In the genomic region with DNA sequence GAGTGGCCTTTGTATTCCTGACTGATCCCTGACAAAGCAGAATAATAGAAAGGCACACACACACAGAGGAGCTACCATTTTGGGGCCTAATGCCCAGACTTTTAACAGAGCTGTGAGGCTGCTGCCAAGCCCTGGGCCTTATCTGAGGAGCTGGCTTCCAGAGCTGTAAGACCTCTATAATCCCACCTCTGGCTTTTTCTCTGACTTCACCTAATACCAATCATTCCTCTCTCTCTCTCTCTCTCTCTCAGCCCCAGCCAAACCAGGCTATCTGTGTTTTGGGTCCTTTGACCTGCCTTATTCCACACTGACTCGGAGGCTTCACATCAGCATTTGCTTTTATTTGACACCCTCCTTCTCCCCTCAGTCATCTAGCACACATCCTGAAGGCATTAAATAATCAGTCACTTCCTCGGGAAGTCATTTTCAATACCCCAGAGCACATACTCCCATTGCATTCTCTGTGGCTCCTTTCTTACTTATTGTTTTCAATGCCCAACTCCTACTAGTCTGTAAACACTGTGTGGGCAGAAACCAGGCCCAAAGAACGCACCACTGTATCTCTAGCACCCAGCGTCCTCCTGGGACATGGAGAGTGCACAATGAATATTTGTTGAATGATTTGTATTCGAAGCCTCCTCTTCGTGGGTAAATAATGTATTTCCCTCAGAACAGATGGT, we compare ENCODE assay signal across 28 cellular contexts. TPM values are rescaled to one million over a fixed set of nuclear protein-coding genes. Genes with fewer than 3 reads are reported as not detected.
A peak's percentile ranks its signal among the peaks of the same experiment; 100 is the strongest.
DNase-seq lines count a peak whose midpoint lies in the region; ATAC-seq and TF ChIP-seq lines count a peak whose summit lies in the region.
"Had no signal": no experiment of that assay in that cellular context is flagged by ENCODE, and none has a peak within 500 bp of the region (broad histone marks: within the 10 kb centered on the region; RNA-seq: fewer than 3 reads in every experiment).

No MANE protein-coding gene starts in this region.

- no peak overlapping the region for H2AK5ac ChIP-seq in mesendoderm (ENCODE audit: low read length)

- no peak overlapping the region for H2BK120ac ChIP-seq in mesendoderm (ENCODE audit: low read depth, low read length)

- no peak overlapping the region for H2BK15ac ChIP-seq in mesendoderm (replicated peaks; ENCODE audit: low read depth)

- no peak overlapping the region for H3K27ac ChIP-seq in mesendoderm (ENCODE audit: low read depth, low read length)
- H3K27ac ChIP-seq in smooth muscle cell (ENCODE audit: low read depth), result peak overlapping the region; percentile 60
- no peak overlapping the region for H3K27ac ChIP-seq in gastroesophageal sphincter
- H3K27ac ChIP-seq in esophagus muscularis mucosa (replicated peaks in 1 of 4), result no peak overlapping the region
- H3K27ac ChIP-seq: prostate gland, thoracic aorta, vagina had no signal

- no peak overlapping the region for H3K4me2 ChIP-seq in mesendoderm (ENCODE audit: low read length)
- H3K4me2 ChIP-seq in smooth muscle cell, result peak overlapping the region; percentile 15

- TF ChIP-seq POLR2A in gastroesophageal sphincter (IDR thresholded peaks at IDR 0.05) (no peak), esophagus muscularis mucosa (IDR thresholded peaks at IDR 0.05; ENCODE audit: low read depth) (no peak)

- H3K36me3 Mint-ChIP-seq in chondrocyte (ENCODE audit: low read depth), result no peaks in the 10 kb centered on the region
- H3K36me3 Mint-ChIP-seq: memory B cell, natural killer cell, T-cell had no signal

- H2BK5ac ChIP-seq in mesendoderm (ENCODE audit: low read length), result no peak overlapping the region

- no peak overlapping the region for H3K4me3 Mint-ChIP-seq in chondrocyte (ENCODE audit: unreplicated experiment)
- H3K4me3 Mint-ChIP-seq: activated CD4-positive, alpha-beta T cell treated with anti-CD3 and anti-CD28 coated beads for 36 hours; activated T-cell treated with anti-CD3 and anti-CD28 coated beads, Interleukin-2, amount 50 U/mL, for 4 hours; CD4-positive, alpha-beta T cell; HFFc6; memory B cell; natural killer cell; T-cell had no signal

- no peaks in the 10 kb centered on the region for H3K36me3 ChIP-seq in MG63
- H3K36me3 ChIP-seq in mesendoderm (ENCODE audit: control insufficient read depth, insufficient read depth, low read length), result no peaks in the 10 kb centered on the region
- H3K36me3 ChIP-seq in smooth muscle cell (ENCODE audit: low read depth), result no peaks in the 10 kb centered on the region
- H3K36me3 ChIP-seq in gastroesophageal sphincter, result no peaks in the 10 kb centered on the region
- H3K36me3 ChIP-seq in esophagus muscularis mucosa, result no peaks in the 10 kb centered on the region
- H3K36me3 ChIP-seq: prostate gland, thoracic aorta, vagina had no signal

- H2AFZ ChIP-seq in smooth muscle cell (ENCODE audit: low read depth), result peak overlapping the region; percentile 3

- H3K79me2 ChIP-seq in mesendoderm (ENCODE audit: control insufficient read depth, insufficient read depth, low read length) (no peaks in the 10 kb centered on the region), smooth muscle cell (ENCODE audit: low read depth) (no peaks in the 10 kb centered on the region)

- no peak for TF ChIP-seq EP300 in gastroesophageal sphincter (IDR thresholded peaks at IDR 0.05)
- TF ChIP-seq EP300 in esophagus muscularis mucosa (IDR thresholded peaks at IDR 0.05), result no peak

- H3K4ac ChIP-seq in mesendoderm (ENCODE audit: low read depth, low read length), result no peak overlapping the region

- no peaks in the 10 kb centered on the region for H3K27me3 ChIP-seq in MG63
- H3K27me3 ChIP-seq in mesendoderm (ENCODE audit: insufficient read depth, low read length, poor library complexity), result no peaks in the 10 kb centered on the region
- no peaks in the 10 kb centered on the region for H3K27me3 ChIP-seq in smooth muscle cell (ENCODE audit: low read depth)
- no peaks in the 10 kb centered on the region for H3K27me3 ChIP-seq in gastroesophageal sphincter
- peaks cover 0 to 1% (median 0%) of the 10 kb centered on the region in 4 donors for H3K27me3 ChIP-seq in esophagus muscularis mucosa
- H3K27me3 ChIP-seq: vagina had no signal

- H3K9ac ChIP-seq in mesendoderm (ENCODE audit: low read length) (no peak overlapping the region), smooth muscle cell (ENCODE audit: low read depth) (no peak overlapping the region)

- H3K79me1 ChIP-seq in mesendoderm (ENCODE audit: low read length), result no peaks in the 10 kb centered on the region

- TF ChIP-seq CTCF in chondrocyte (IDR thresholded peaks at IDR 0.05) (no peak), smooth muscle cell (IDR thresholded peaks at IDR 0.05; ENCODE audit: borderline replicate concordance, insufficient read depth, poor library complexity, severe bottlenecking) (no peak), gastroesophageal sphincter (IDR thresholded peaks at IDR 0.05) (no peak), esophagus muscularis mucosa (IDR thresholded peaks at IDR 0.05) (no peak)

- no peaks in the 10 kb centered on the region for H3K9me3 Mint-ChIP-seq in chondrocyte (ENCODE audit: low read depth)
- H3K9me3 Mint-ChIP-seq: activated T-cell treated with anti-CD3 and anti-CD28 coated beads, Interleukin-2, amount 50 U/mL, for 4 hours; CD4-positive, alpha-beta T cell; HFFc6; natural killer cell; T-cell had no signal

- H3K27ac Mint-ChIP-seq in chondrocyte (ENCODE audit: unreplicated experiment), result peak overlapping the region; percentile 11
- H3K27ac Mint-ChIP-seq: activated CD4-positive, alpha-beta T cell treated with anti-CD3 and anti-CD28 coated beads for 36 hours; CD4-positive, alpha-beta T cell; HFFc6; memory B cell; natural killer cell; T-cell had no signal

- intact Hi-C loops in esophagus muscularis mucosa (cut with DNase I), result no loop called here

- H3K4me3 ChIP-seq in MG63 (no peak overlapping the region), mesendoderm (ENCODE audit: low read length) (no peak overlapping the region), smooth muscle cell (no peak overlapping the region), gastroesophageal sphincter (no peak overlapping the region), esophagus muscularis mucosa (no peak overlapping the region)
- H3K4me3 ChIP-seq: prostate gland, thoracic aorta, vagina had no signal

- no peak for ATAC-seq in gastroesophageal sphincter
- ATAC-seq: activated CD4-positive, alpha-beta T cell treated with anti-CD3 and anti-CD28 coated beads for 36 hours; activated T-cell treated with anti-CD3 and anti-CD28 coated beads, Interleukin-2, amount 50 U/mL, for 4 hours; esophagus mucosa; left cardiac atrium; natural killer cell; T-cell had no signal

- H3K9me3 ChIP-seq in MG63 (peaks cover 2% of the 10 kb centered on the region; the same call in 1 of the 2 replicates), smooth muscle cell (replicated peaks; ENCODE audit: low read depth) (no peaks in the 10 kb centered on the region), gastroesophageal sphincter (no peaks in the 10 kb centered on the region), esophagus muscularis mucosa (no peaks in the 10 kb centered on the region)
- H3K9me3 ChIP-seq: prostate gland, thoracic aorta, vagina had no signal

- peaks cover 7% of the 10 kb centered on the region for H3K4me1 Mint-ChIP-seq in chondrocyte (ENCODE audit: low read depth)
- H3K4me1 Mint-ChIP-seq: activated CD4-positive, alpha-beta T cell treated with anti-CD3 and anti-CD28 coated beads for 36 hours; memory B cell; natural killer cell; T-cell had no signal

- no CpG with 5 or more reads among the region's 6 CpGs for WGBS in mesendoderm (ENCODE audit: extremely low coverage, insufficient coverage, low lambda C conversion rate)
- 31% methylated on average over 6 of the region's 6 CpGs for WGBS in smooth muscle cell (ENCODE audit: low lambda C conversion rate)
- 58 to 59% methylated on average over 2 to 6 of the region's 6 CpGs for WGBS in gastroesophageal sphincter (ENCODE audit: low coverage in 1 of 2), 2 donors
- 76% methylated on average over 6 of the region's 6 CpGs for WGBS in esophagus muscularis mucosa

- H4K8ac ChIP-seq in mesendoderm (ENCODE audit: low read depth, low read length), result no peak overlapping the region

- H3K18ac ChIP-seq in mesendoderm (ENCODE audit: low read length), result no peak overlapping the region

- no peak overlapping the region for H4K5ac ChIP-seq in mesendoderm (ENCODE audit: low read length)

- no peak overlapping the region for H3K56ac ChIP-seq in mesendoderm (ENCODE audit: low read length)

- H4K20me1 ChIP-seq in smooth muscle cell (ENCODE audit: low read depth), result no peaks in the 10 kb centered on the region

- H3F3A ChIP-seq in smooth muscle cell (ENCODE audit: low read depth), result no peaks in the 10 kb centered on the region

- DNase-seq in MG63, result peak; percentile 66
- no peak for DNase-seq in chondrocyte (ENCODE audit: low spot score)
- DNase-seq in mesendoderm, result peak; percentile 85
- no peak for DNase-seq in smooth muscle cell (lab: John Stamatoyannopoulos, UW; ENCODE audit: unreplicated experiment)
- no peak for DNase-seq in esophagus muscularis mucosa (ENCODE audit: extremely low spot score)
- no peak for DNase-seq in midbrain (lab: John Stamatoyannopoulos, UW)
- DNase-seq: activated CD4-positive, alpha-beta T cell treated with anti-CD3 and anti-CD28 coated beads for 36 hours; activated naive CD4-positive, alpha-beta T cell treated with anti-CD3 and anti-CD28 coated beads, Interleukin-2, amount 50 U/mL, for 16 hours; activated T-cell treated with anti-CD3 and anti-CD28 coated beads, Interleukin-2, amount 50 U/mL, for 4 hours; aorta; CD4-positive, alpha-beta T cell; effector CD8-positive, alpha-beta T cell; glutamatergic neuron; HFFc6; Kasumi-1; left cardiac atrium; natural killer cell; NCI-H1048; NCI-H345; SHP77 treated with DMSO at 0.1 percent for 48 hours; stimulated activated naive CD4-positive, alpha-beta T cell; T-cell had no signal

- no peak overlapping the region for H3K23ac ChIP-seq in mesendoderm (ENCODE audit: low read length)

- peaks cover 2% of the 10 kb centered on the region for H3K4me1 ChIP-seq in mesendoderm (ENCODE audit: control insufficient read depth, low read depth, low read length)
- peaks cover 13% of the 10 kb centered on the region for H3K4me1 ChIP-seq in smooth muscle cell (ENCODE audit: low read depth)
- H3K4me1 ChIP-seq in gastroesophageal sphincter, result no peaks in the 10 kb centered on the region
- H3K4me1 ChIP-seq in esophagus muscularis mucosa, result no peaks in the 10 kb centered on the region
- H3K4me1 ChIP-seq: prostate gland, vagina had no signal

- H3K27me3 Mint-ChIP-seq in chondrocyte (ENCODE audit: low read depth), result no peaks in the 10 kb centered on the region

RNA-seq across cellular contexts. Expression of gene TRIM44, which starts 21.2 kb away (rescaled TPM):
- 11.7 and 13.0 TPM in 2 replicates for total RNA-seq in MG63 (2014; rRNA removed; shearing (Covaris generic); ENCODE audit: low replicate concordance)
- total RNA-seq in chondrocyte (62.7 to 74.6 TPM (median 68.7 TPM) in 3 replicates), smooth muscle cell (20.9 and 29.7 TPM in 2 replicates), gastroesophageal sphincter (10 to 100 TPM; 35.6 to 70.6 (median 43.2) TPM), esophagus muscularis mucosa (10 to 100 TPM; 27.4 to 73.4 (median 53.7) TPM)
- 20.4 TPM for polyA plus RNA-seq in mesendoderm (2013, experiment 1 of 2)
- polyA plus RNA-seq in mesendoderm (2013, experiment 2 of 2), result 22.0 TPM
- 32.9 and 36.7 TPM in 2 replicates for polyA plus RNA-seq in smooth muscle cell

RNA-seq across cellular contexts. Expression of gene FJX1, which starts 23.1 kb away (rescaled TPM):
- 29.1 and 30.5 TPM in 2 replicates for total RNA-seq in MG63 (2014; rRNA removed; shearing (Covaris generic); ENCODE audit: low replicate concordance)
- total RNA-seq in chondrocyte, result 15.2 to 22.8 TPM (median 15.9 TPM) in 3 replicates
- polyA plus RNA-seq in mesendoderm (2013, experiment 1 of 2), result 14.1 TPM
- polyA plus RNA-seq in mesendoderm (2013, experiment 2 of 2), result 15.9 TPM
- 28.3 and 32.7 TPM in 2 replicates for total RNA-seq in smooth muscle cell
- 41.2 and 44.5 TPM in 2 replicates for polyA plus RNA-seq in smooth muscle cell
- 10 to 100 TPM in 1 of 4 donors, 1 to 10 TPM in 2, under 1 TPM in 1; 0.93 to 10.1 (median 5.9) TPM for total RNA-seq in gastroesophageal sphincter
- 10 to 100 TPM in 1 of 4 donors, 1 to 10 TPM in 3; 2.1 to 18.1 (median 6.5) TPM for total RNA-seq in esophagus muscularis mucosa
- total RNA-seq: CD4-positive, alpha-beta T cell; natural killer cell had no signal

Comparison
In these comparisons a context has a peak if more than half of its experiments do, and no peak if none do; other contexts are left out.
1. DNase-seq: peak in MG63 (single experiment) and mesendoderm (single experiment); none in chondrocyte (single experiment), smooth muscle cell (single experiment), esophagus muscularis mucosa (single experiment) and midbrain (single experiment).